Comparison of ENCODE assay signal across 9 cellular contexts in genomic region chr1:8822383-8823294, GRCh38. TPM values are rescaled to one million over a fixed set of nuclear protein-coding genes. Genes with fewer than 3 reads are reported as not detected.
DNase-seq lines count a peak whose midpoint lies in the region; ATAC-seq, FAIRE-seq and TF ChIP-seq lines count a peak whose summit lies in the region.
"Had no signal": no experiment of that assay in that cellular context is flagged by ENCODE, and none has a peak within 500 bp of the region (broad histone marks: within the 10 kb centered on the region; RNA-seq: fewer than 3 reads in every experiment).

No MANE protein-coding gene starts in this region.

- peak overlapping the region; percentile 76 for H3K27ac ChIP-seq in VCaP
- H3K27ac ChIP-seq in kidney (ENCODE audit: low read depth in 2 of 2, low read length in 2 of 2), result peak overlapping the region; percentile 15 to 71

- ATAC-seq in GM21423 (IDR thresholded peaks at IDR 0.05; ENCODE audit: unreplicated experiment), result no peak
- ATAC-seq in GM21528 (IDR thresholded peaks at IDR 0.05; ENCODE audit: low FRiP score, unreplicated experiment), result no peak
- ATAC-seq: GM12878 had no signal

- peak overlapping the region in 1 of 2 donors; percentile 0 for H3K9ac ChIP-seq in kidney (ENCODE audit: low read length in 2 of 2)

- peaks cover 3 to 18% of the 10 kb centered on the region in 2 donors for H3K4me1 ChIP-seq in kidney (ENCODE audit: control insufficient read depth in 1 of 2, insufficient read depth in 1 of 2, low read depth in 1 of 2, low read length in 2 of 2)

- DNase-seq in AG20443 (ENCODE audit: low spot score), result peak; percentile 81
- DNase-seq in NCI-H1092 treated with DMSO at 0.1 percent for 48 hours (lab: John Stamatoyannopoulos, UW), result peak; percentile 90
- no peak for DNase-seq in kidney
- no peak for DNase-seq in amniotic stem cell (lab: John Stamatoyannopoulos, UW)
- no peak for DNase-seq in 8988T

- no peaks in the 10 kb centered on the region for H3K36me3 ChIP-seq in kidney (ENCODE audit: control insufficient read depth in 1 of 2, insufficient read depth in 2 of 2, low read length in 2 of 2)

- H3K9me3 ChIP-seq in kidney (ENCODE audit: control insufficient read depth in 1 of 2, low read length in 2 of 2), result no peaks in the 10 kb centered on the region

- H3K4me3 ChIP-seq in kidney (ENCODE audit: low read length in 2 of 2), result peak overlapping the region in 1 of 2 donors; percentile 33
- H3K4me3 ChIP-seq: GM12878 had no signal

- intact Hi-C loops in kidney (cut with DNase I), result no loop called here

- no peak for FAIRE-seq in kidney (lab: Jason Lieb, UNC)
- FAIRE-seq: GM12878 had no signal

- TF ChIP-seq CTCF in VCaP (conservative IDR thresholded peaks at IDR 0.05), result no peak
- TF ChIP-seq CTCF in kidney (IDR thresholded peaks at IDR 0.05; ENCODE audit: borderline replicate concordance, extremely low read depth, insufficient read depth), result no peak

RNA-seq across cellular contexts. Expression of gene RERE, which starts 5.2 kb away (rescaled TPM):
- total RNA-seq in kidney, result 176 TPM
- 37.2 TPM for polyA plus RNA-seq in kidney (ENCODE audit: insufficient read depth, low read depth, low replicate concordance)

RNA-seq across cellular contexts. Expression of gene ENO1, which starts 55.8 kb away (rescaled TPM):
- 1,164 TPM for total RNA-seq in kidney
- polyA plus RNA-seq in kidney (ENCODE audit: insufficient read depth, low read depth, low replicate concordance), result 1,321 TPM

Comparison
In these comparisons a context has a peak if more than half of its experiments do, and no peak if none do; other contexts are left out.
1. DNase-seq: peak in AG20443 (single experiment) and NCI-H1092 treated with DMSO at 0.1 percent for 48 hours (single experiment); none in kidney (single experiment), amniotic stem cell (single experiment) and 8988T (single experiment).